9 cellular contexts compared by ENCODE assay signal in the genomic region with DNA sequence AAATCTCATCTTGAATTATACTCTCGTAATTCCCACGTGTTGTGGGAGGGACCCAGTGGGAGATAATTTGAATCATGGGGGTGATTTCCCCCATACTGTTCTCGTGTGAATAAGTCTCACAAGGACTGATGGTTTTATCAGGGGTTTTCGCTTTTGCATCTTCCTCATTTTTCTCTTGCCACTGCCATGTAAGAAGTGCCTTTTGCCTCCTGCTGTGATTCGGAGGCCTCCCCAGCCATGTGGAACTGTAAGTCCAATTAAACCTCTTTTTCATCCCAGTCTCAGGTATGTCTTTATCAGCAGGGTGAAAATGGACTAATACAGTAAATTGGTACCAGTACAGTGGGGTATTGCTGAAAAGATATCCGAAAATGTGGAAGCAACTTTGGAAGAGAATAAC. TPM values are rescaled to one million over a fixed set of nuclear protein-coding genes. Genes with fewer than 3 reads are reported as not detected.
"Had no signal": no experiment of that assay in that cellular context is flagged by ENCODE, and none has a peak within 500 bp of the region (broad histone marks: within the 10 kb centered on the region; RNA-seq: fewer than 3 reads in every experiment).

No MANE protein-coding gene starts in this region.

RNA-seq across cellular contexts. Expression of gene CFAP99, which starts 38.2 kb away (rescaled TPM):
- total RNA-seq: subcutaneous adipose tissue, suprapubic skin, temporal lobe, thoracic aorta, tibial nerve, upper lobe of right lung, ureter, urinary bladder, vagina had no signal
